In genomic region chr19:8028951-8029491, GRCh38 we compare ENCODE assay signal across 1 cellular context.
TF ChIP-seq lines count a peak whose summit lies in the region.

No MANE protein-coding gene starts in this region.

TF ChIP-seq in H1, 55 proteins besides CTCF, POLR2A, EP300 and RAD21 (continued from another document):
- peak; percentile 62; the same call in 1 of the 2 replicates for TF ChIP-seq TEAD4 (IDR thresholded peaks at IDR 0.05; ENCODE audit: low read depth, low read length)
TF ChIP-seq in H1: peak in this region for 3.
